Comparison of ENCODE assay signal across 11 cellular contexts in genomic region chr7:55569269-55569663, GRCh38. TPM values are rescaled to one million over a fixed set of nuclear protein-coding genes. Genes with fewer than 3 reads are reported as not detected.
DNase-seq lines count a peak whose midpoint lies in the region; ATAC-seq, FAIRE-seq and TF ChIP-seq lines count a peak whose summit lies in the region.
"Had no signal": no experiment of that assay in that cellular context is flagged by ENCODE, and none has a peak within 500 bp of the region (broad histone marks: within the 10 kb centered on the region; RNA-seq: fewer than 3 reads in every experiment).

No MANE protein-coding gene starts in this region.

- H3K9me3 Mint-ChIP-seq in activated CD4-positive, alpha-beta T cell treated with anti-CD3 and anti-CD28 coated beads, Interleukin-2, amount 10 ng/mL, durations not matched to agents 24 days and 14 days, result no peaks in the 10 kb centered on the region

- intact Hi-C loops in activated CD4-positive, alpha-beta T cell treated with anti-CD3 and anti-CD28 coated beads, Interleukin-2, amount 10 ng/mL, durations not matched to agents 24 days and 14 days (cut with micrococcal nuclease), result loop anchor here (2.0 kb wide), 1 partner anchor 260 kb away; no protein-coding TSS in a partner anchor
- intact Hi-C loops in stomach (cut with DNase I; ENCODE audit: low total_unique reads), result no loop called here

- H3K27me3 Mint-ChIP-seq in activated CD4-positive, alpha-beta T cell treated with anti-CD3 and anti-CD28 coated beads, Interleukin-2, amount 10 ng/mL, durations not matched to agents 24 days and 14 days, result no peaks in the 10 kb centered on the region

- TF ChIP-seq POLR2A in stomach (IDR thresholded peaks at IDR 0.05) (no peak), H54 (IDR thresholded peaks at IDR 0.05; ENCODE audit: low read depth, low read length) (no peak)

- H3K4me1 ChIP-seq in RWPE2 (ENCODE audit: insufficient read depth, poor library complexity, severe bottlenecking), result peaks cover 44% of the 10 kb centered on the region
- peaks cover 33 to 75% (median 53%) of the 10 kb centered on the region in 4 donors for H3K4me1 ChIP-seq in stomach

- DNase-seq in activated CD4-positive, alpha-beta T cell treated with anti-CD3 and anti-CD28 coated beads, Interleukin-2, amount 10 ng/mL, durations not matched to agents 24 days and 14 days, result no peak
- DNase-seq in activated CD4-positive, alpha-beta T cell treated with anti-CD3 and anti-CD28 coated beads, Interleukin-2, amount 50 U/mL, for 48 hours, result no peak
- no peak for DNase-seq in RWPE2 (ENCODE audit: low spot score)
- peak; percentile 61 for DNase-seq in germinal center (ENCODE audit: low spot score)
- no peak for DNase-seq in stomach
- no peak for DNase-seq in D721Med (ENCODE audit: insufficient read length, low spot score)
- no peak for DNase-seq in H54 (ENCODE audit: insufficient read length, low spot score)
- DNase-seq in ACHN, result no peak
- DNase-seq: cortex of kidney, NCI-H524 treated with DMSO at 0.1 percent for 48 hours had no signal

- H3K36me3 ChIP-seq in RWPE2 (ENCODE audit: low read depth) (no peaks in the 10 kb centered on the region), stomach (no peaks in the 10 kb centered on the region)

- no peaks in the 10 kb centered on the region for H3K9me3 ChIP-seq in RWPE2 (ENCODE audit: severe bottlenecking)
- no peaks in the 10 kb centered on the region for H3K9me3 ChIP-seq in stomach

- WGBS in stomach, 5 donors, result 14 to 38% (median 22%) methylated on average over 7 of the region's 7 CpGs

- H3K27me3 ChIP-seq in RWPE2 (ENCODE audit: insufficient read depth, poor library complexity, severe bottlenecking) (no peaks in the 10 kb centered on the region), stomach (no peaks in the 10 kb centered on the region)

- no peak overlapping the region for H3K4me3 ChIP-seq in RWPE2 (ENCODE audit: severe bottlenecking)
- H3K4me3 ChIP-seq in stomach, result no peak overlapping the region
- H3K4me3 ChIP-seq: smooth muscle cell had no signal

- TF ChIP-seq CTCF in RWPE2 (IDR thresholded peaks at IDR 0.05; ENCODE audit: poor library complexity, severe bottlenecking) (no peak), stomach (IDR thresholded peaks at IDR 0.05) (no peak), D721Med (IDR thresholded peaks at IDR 0.05; ENCODE audit: insufficient read depth, missing control alignments) (no peak)

- no peak for FAIRE-seq in D721Med (lab: Jason Lieb, UNC)
- no peak for FAIRE-seq in H54 (lab: Jason Lieb, UNC)

- H3K27ac ChIP-seq in RWPE2 (ENCODE audit: poor library complexity, severe bottlenecking) (peak overlapping the region; percentile 96), stomach (peak overlapping the region; percentile 49 to 95 (median 93))

- H3K27ac Mint-ChIP-seq in activated CD4-positive, alpha-beta T cell treated with anti-CD3 and anti-CD28 coated beads, Interleukin-2, amount 10 ng/mL, durations not matched to agents 24 days and 14 days, result peak overlapping the region; percentile 92

- peaks cover 73% of the 10 kb centered on the region for H3K4me1 Mint-ChIP-seq in activated CD4-positive, alpha-beta T cell treated with anti-CD3 and anti-CD28 coated beads, Interleukin-2, amount 10 ng/mL, durations not matched to agents 24 days and 14 days

- H3K36me3 Mint-ChIP-seq in activated CD4-positive, alpha-beta T cell treated with anti-CD3 and anti-CD28 coated beads, Interleukin-2, amount 10 ng/mL, durations not matched to agents 24 days and 14 days (ENCODE audit: low read depth), result peaks cover 33% of the 10 kb centered on the region

- in situ Hi-C loops in ACHN (cut with HindIII; ENCODE audit: low pct_ligation_motif_present, low pct_unique_long_range_greater_than_20kb, low sequenced_read_pairs), result no loop called here

- ATAC-seq in RWPE2 (ENCODE audit: low read depth), result no peak

- H3K4me3 Mint-ChIP-seq in activated CD4-positive, alpha-beta T cell treated with anti-CD3 and anti-CD28 coated beads, Interleukin-2, amount 10 ng/mL, durations not matched to agents 24 days and 14 days, result peak overlapping the region; percentile 91

- TF ChIP-seq EP300 in stomach (IDR thresholded peaks at IDR 0.05), result no peak

RNA-seq across cellular contexts. Expression of gene VOPP1, which starts 3.0 kb away (rescaled TPM):
- total RNA-seq in activated CD4-positive, alpha-beta T cell treated with anti-CD3 and anti-CD28 coated beads, Interleukin-2, amount 10 ng/mL, durations not matched to agents 24 days and 14 days, result 87.4 and 90.6 TPM in 2 replicates
- total RNA-seq in stomach, result 100 to 1,000 TPM in 1 of 5 donors, 10 to 100 TPM in 4; 19.6 to 117 (median 79.7) TPM
- polyA plus RNA-seq in stomach, result 10 to 100 TPM; 14.0 to 27.3 (median 26.0) TPM
